Comparison of ENCODE assay signal across 28 cellular contexts in genomic region chr14:75319021-75319420, GRCh38.
"Had no signal": no experiment of that assay in that cellular context is flagged by ENCODE, and none has a peak within 500 bp of the region (broad histone marks: within the 10 kb centered on the region; RNA-seq: fewer than 3 reads in every experiment).

No MANE protein-coding gene starts in this region.

- ATAC-seq: naive thymus-derived CD8-positive, alpha-beta T cell; natural killer cell treated with Interleukin-12 subunit alpha and Interleukin-12 subunit beta and Interleukin-15 and Interleukin-18, amount 100 ng/mL, for 72 hours; pancreas; psoas muscle; right cardiac atrium; sciatic nerve; stimulated activated memory B cell treated with anti-CD40 and anti-IgM and Interleukin-4, amounts not matched to agents 10 μg/mL and 1 μg/mL and 100 μg/mL, for 72 hours; stimulated activated naive CD8-positive, alpha-beta T cell treated with anti-CD3 and anti-CD28 coated beads, Interleukin-15, amount 100 ng/mL, for 72 hours; stimulated activated naive CD8-positive, alpha-beta T cell treated with anti-CD3 and anti-CD28 coated beads, Interleukin-15, Interleukin-2, amounts not matched to agents 100 U/mL and 50 U/mL, for 24 hours; upper lobe of right lung had no signal

- H3K36me3 ChIP-seq: neutrophil, pancreas, spleen, suprapubic skin, tibial artery, transverse colon, upper lobe of right lung, uterus had no signal

- H3K27me3 ChIP-seq: neutrophil, pancreas, spleen, suprapubic skin, testis, transverse colon, upper lobe of right lung, uterus had no signal

- H3K4me1 ChIP-seq: uterus had no signal

- DNase-seq: naive thymus-derived CD8-positive, alpha-beta T cell; nephron progenitor cell; nucleus accumbens; pancreas; psoas muscle; right cardiac atrium; spleen; stimulated activated CD4-positive, alpha-beta T cell treated with anti-CD3 and anti-CD28 coated beads, Interleukin-12 subunit alpha, Interleukin-12 subunit beta, amount 100 ng/mL, for 4 hours; stimulated activated CD4-positive, alpha-beta T cell treated with anti-CD3 and anti-CD28 coated beads, Interleukin-1b, Interleukin-23, amount 100 ng/mL, for 48 hours; stimulated activated CD4-positive, alpha-beta T cell treated with anti-CD3 and anti-CD28 coated beads, Interleukin-4, amount 100 ng/mL, for 1 hour; stimulated activated CD4-positive, alpha-beta T cell treated with anti-CD3 and anti-CD28 coated beads, Interleukin-4, amount 100 ng/mL, for 4 hours; stimulated activated CD8-positive, alpha-beta memory T cell treated with anti-CD3 and anti-CD28 coated beads, Interleukin-4, amount 100 ng/mL, for 48 hours; stimulated activated naive CD4-positive, alpha-beta T cell; stimulated activated naive CD8-positive, alpha-beta T cell treated with anti-CD3 and anti-CD28 coated beads, Interleukin-15, amount 100 ng/mL, for 72 hours; stimulated activated naive CD8-positive, alpha-beta T cell treated with anti-CD3 and anti-CD28 coated beads, Interleukin-15, Interleukin-2, amounts not matched to agents 100 U/mL and 50 U/mL, for 24 hours; substantia nigra; testis; tibial artery; transverse colon; upper lobe of right lung; uterus had no signal

- H3K4me3 ChIP-seq: pancreas, psoas muscle, skin epidermis, smooth muscle cell, spleen, suprapubic skin, testis, tibial artery, transverse colon, upper lobe of right lung, uterus had no signal

- H3K27ac ChIP-seq: neutrophil, pancreas, psoas muscle, skin epidermis, spleen, suprapubic skin, testis, tibial artery, transverse colon, upper lobe of right lung, uterus had no signal

- H3K9me3 ChIP-seq: neutrophil, pancreas, psoas muscle, spleen, suprapubic skin, testis, tibial artery, transverse colon, upper lobe of right lung, uterus had no signal

- H3K4me2 ChIP-seq: smooth muscle cell had no signal

- FAIRE-seq: pancreas had no signal
